Comparison of ENCODE assay signal across 1 cellular context in the genomic region with DNA sequence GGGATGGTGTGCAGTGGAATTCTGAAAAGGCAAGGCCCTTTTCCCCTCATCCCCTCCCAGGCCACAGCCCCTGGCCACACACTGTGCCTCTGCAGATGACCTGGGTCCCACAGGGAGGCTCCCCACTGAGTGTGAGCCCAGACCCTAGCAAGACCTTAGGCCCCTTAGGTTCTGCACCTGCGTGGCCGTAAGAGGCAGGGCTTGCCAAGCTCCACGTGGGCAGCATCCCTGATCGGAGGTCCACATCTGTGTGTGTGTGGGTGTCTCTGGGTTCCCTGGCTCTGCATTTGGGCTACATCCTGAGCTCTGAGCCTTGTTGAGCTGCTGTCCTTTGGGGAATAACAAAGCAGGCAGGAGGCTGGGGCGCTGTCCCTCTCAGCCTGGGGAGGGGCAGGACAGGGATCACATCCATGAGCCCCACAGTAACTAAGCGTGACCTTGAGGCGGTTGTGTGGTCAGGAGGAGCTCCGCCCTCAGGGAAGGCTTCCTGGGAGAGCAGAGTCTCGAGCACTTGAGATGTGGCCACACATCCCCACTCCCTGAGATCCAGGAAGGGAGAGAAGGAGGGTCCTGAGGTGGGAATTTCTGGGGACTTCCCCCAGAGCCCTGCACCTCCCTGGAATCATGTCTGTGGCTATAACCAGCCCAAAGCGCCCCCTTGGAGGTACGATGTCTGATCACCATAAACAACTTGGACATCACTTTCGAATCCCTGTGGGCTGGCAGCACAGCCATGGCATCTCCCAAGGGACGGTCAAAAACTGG.
TF ChIP-seq lines count a peak whose summit lies in the region.

No MANE protein-coding gene starts in this region.

TF ChIP-seq in H1, 55 proteins besides CTCF, POLR2A, EP300 and RAD21:
- 0 out of 2 replicates have a peak, but pooled peaks have one; percentile 7 for TF ChIP-seq RBBP5 (IDR thresholded peaks at IDR 0.05; ENCODE audit: borderline replicate concordance, low read depth, low read length)
- no peak for TF ChIP-seq YY1 (IDR thresholded peaks at IDR 0.05; ENCODE audit: low read depth, low read length)
- no peak for TF ChIP-seq CHD2 (IDR thresholded peaks at IDR 0.05; ENCODE audit: low read length)
- TF ChIP-seq GABPA (IDR thresholded peaks at IDR 0.05; ENCODE audit: borderline replicate concordance, insufficient read depth, low read length): no peak
- no peak for TF ChIP-seq TBP (IDR thresholded peaks at IDR 0.05; ENCODE audit: low read depth, low read length)
- TF ChIP-seq POU5F1 (IDR thresholded peaks at IDR 0.05; ENCODE audit: low read depth, low read length): no peak
- TF ChIP-seq TAF7 (optimal IDR thresholded peaks at IDR 0.05; ENCODE audit: borderline replicate concordance, low read depth, low read length): no peak
TF ChIP-seq in H1: peak in this region for 1.
